14 cellular contexts compared by ENCODE assay signal in genomic region chr11:61919113-61919840, GRCh38. TPM values are rescaled to one million over a fixed set of nuclear protein-coding genes. Genes with fewer than 3 reads are reported as not detected.
DNase-seq lines count a peak whose midpoint lies in the region; ATAC-seq and TF ChIP-seq lines count a peak whose summit lies in the region.
"Had no signal": no experiment of that assay in that cellular context is flagged by ENCODE, and none has a peak within 500 bp of the region (broad histone marks: within the 10 kb centered on the region; RNA-seq: fewer than 3 reads in every experiment).

No MANE protein-coding gene starts in this region.

- H3K4me3 Mint-ChIP-seq in endodermal cell (peak overlapping the region; percentile 62), nephron progenitor cell (peak overlapping the region; percentile 56)

- H3K9ac ChIP-seq in endodermal cell (ENCODE audit: extremely low read depth, low read length, poor library complexity, severe bottlenecking), result no peak overlapping the region

- H3K9me3 ChIP-seq in endodermal cell (ENCODE audit: control insufficient read depth, low read length), result no peaks in the 10 kb centered on the region

- H3K36me3 ChIP-seq in endodermal cell (ENCODE audit: control insufficient read depth, insufficient read depth, low read length), result no peaks in the 10 kb centered on the region

- peak; percentile 46 for DNase-seq in left ventricle myocardium superior
- DNase-seq in Right ventricle myocardium superior, result no peak
- peak; percentile 39 for DNase-seq in endodermal cell
- no peak for DNase-seq in nephron progenitor cell
- DNase-seq in ureter (ENCODE audit: low spot score), result peak; percentile 39
- DNase-seq in activated CD4-positive, alpha-beta T cell treated with anti-CD3 and anti-CD28 coated beads for 48 hours, result no peak
- DNase-seq in NCI-H2171 treated with DMSO at 0.1 percent for 48 hours (lab: John Stamatoyannopoulos, UW), result no peak
- no peak for DNase-seq in EL
- DNase-seq: dermis blood vessel endothelial cell, NCI-H187, NCI-H748 treated with DMSO at 0.1 percent for 48 hours, SHP77 treated with DMSO at 0.1 percent for 48 hours had no signal

- H3K9me3 Mint-ChIP-seq in endodermal cell (no peaks in the 10 kb centered on the region), nephron progenitor cell (no peaks in the 10 kb centered on the region)
- H3K9me3 Mint-ChIP-seq: activated B cell treated with CpG ODN at 0.5 μM for 24 hours; naive thymus-derived CD4-positive, alpha-beta T cell had no signal

- TF ChIP-seq CTCF in endodermal cell (conservative IDR thresholded peaks at IDR 0.05) (no peak), nephron progenitor cell (IDR thresholded peaks at IDR 0.05) (no peak)

- H3K27ac ChIP-seq in endodermal cell (ENCODE audit: low read depth, low read length), result no peak overlapping the region

- H3K4me1 Mint-ChIP-seq in endodermal cell (peaks cover 55% of the 10 kb centered on the region), nephron progenitor cell (peaks cover 67% of the 10 kb centered on the region)

- peaks cover 17% of the 10 kb centered on the region for H3K4me1 ChIP-seq in endodermal cell (ENCODE audit: control insufficient read depth, insufficient read depth, low read length)

- intact Hi-C loops in left ventricle myocardium superior (cut with micrococcal nuclease) (no loop called here), Right ventricle myocardium superior (cut with DNase I) (no loop called here)

- WGBS in endodermal cell (ENCODE audit: insufficient coverage in 1 of 2, insufficient read length in 1 of 2), 2 experiments, result 94% methylated on average over 6 of the region's 6 CpGs; no CpG with 5 or more reads in 1 of the 2 experiments

- peak overlapping the region; percentile 49 for H3K27ac Mint-ChIP-seq in endodermal cell
- peak overlapping the region; percentile 58 for H3K27ac Mint-ChIP-seq in nephron progenitor cell
- H3K27ac Mint-ChIP-seq: activated B cell treated with CpG ODN at 0.5 μM for 24 hours had no signal

- H3K36me3 Mint-ChIP-seq in endodermal cell (ENCODE audit: low read depth) (no peaks in the 10 kb centered on the region), nephron progenitor cell (ENCODE audit: low read depth) (no peaks in the 10 kb centered on the region)

- peaks cover 10% of the 10 kb centered on the region for H3K27me3 ChIP-seq in endodermal cell (ENCODE audit: control insufficient read depth, insufficient read depth, low read length, poor library complexity, severe bottlenecking)

- H3K4me3 ChIP-seq in endodermal cell (ENCODE audit: low read length), result no peak overlapping the region

- ATAC-seq in left ventricle myocardium superior (no peak), Right ventricle myocardium superior (ENCODE audit: poor library complexity) (no peak)
- ATAC-seq: naive thymus-derived CD4-positive, alpha-beta T cell had no signal

- H3K27me3 Mint-ChIP-seq in endodermal cell (ENCODE audit: insufficient read depth) (peaks cover 24% of the 10 kb centered on the region), nephron progenitor cell (ENCODE audit: low read depth, poor library complexity) (peaks cover 41% of the 10 kb centered on the region)

RNA-seq across cellular contexts. Expression of gene RAB3IL1, which starts 1.9 kb away (rescaled TPM):
- total RNA-seq in left ventricle myocardium superior (11.1 TPM), Right ventricle myocardium superior (10.8 TPM), endodermal cell (10 to 100 TPM in 1 of 2 donors, 1 to 10 TPM in 1; 9.7 to 14.9 TPM), ureter (14.9 TPM)
- 8.2 TPM for polyA plus RNA-seq in endodermal cell (2013, experiment 1 of 2)
- polyA plus RNA-seq in endodermal cell (2013, experiment 2 of 2), result 3.6 TPM
- total RNA-seq: activated B cell treated with CpG ODN at 0.5 μM for 24 hours had no signal
- polyA plus RNA-seq: naive thymus-derived CD4-positive, alpha-beta T cell had no signal

RNA-seq across cellular contexts. Expression of gene FADS3, which starts 27.9 kb away (rescaled TPM):
- total RNA-seq in left ventricle myocardium superior (69.7 TPM), Right ventricle myocardium superior (76.0 TPM), endodermal cell (10 to 100 TPM; 24.8 to 28.4 TPM), ureter (31.1 TPM)
- polyA plus RNA-seq in endodermal cell (2013, experiment 1 of 2), result 13.6 TPM
- 15.8 TPM for polyA plus RNA-seq in endodermal cell (2013, experiment 2 of 2)

RNA-seq across cellular contexts. Expression of gene BEST1, which starts 30.9 kb away (rescaled TPM):
- total RNA-seq in left ventricle myocardium superior (1.1 TPM), Right ventricle myocardium superior (1.3 TPM), endodermal cell (under 1 TPM; 0.26 to 0.40 TPM), ureter (9.4 TPM)
- 0.82 TPM for polyA plus RNA-seq in endodermal cell (2013, experiment 1 of 2)
- polyA plus RNA-seq in endodermal cell (2013, experiment 2 of 2), result 0.75 TPM
- total RNA-seq: dermis blood vessel endothelial cell had no signal

RNA-seq across cellular contexts. Expression of gene FTH1, which starts 48.2 kb away (rescaled TPM):
- 2,305 TPM for total RNA-seq in left ventricle myocardium superior
- total RNA-seq in Right ventricle myocardium superior, result 2,228 TPM
- total RNA-seq in endodermal cell, result 1,000 to 10,000 TPM; 2,226 to 2,809 TPM
- 2,223 TPM for polyA plus RNA-seq in endodermal cell (2013, experiment 1 of 2)
- polyA plus RNA-seq in endodermal cell (2013, experiment 2 of 2), result 2,173 TPM
- 2,368 TPM for total RNA-seq in ureter

Comparison
In these comparisons a context has a peak if more than half of its experiments do, and no peak if none do; other contexts are left out.
1. DNase-seq: peak in left ventricle myocardium superior (single experiment), endodermal cell (single experiment) and ureter (single experiment); none in Right ventricle myocardium superior (single experiment), nephron progenitor cell (single experiment), activated CD4-positive, alpha-beta T cell treated with anti-CD3 and anti-CD28 coated beads for 48 hours (single experiment), NCI-H2171 treated with DMSO at 0.1 percent for 48 hours (single experiment) and EL (single experiment).